ENCODE assay signal across 1 cellular context in genomic region chr13:44396295-44396962, GRCh38.
TF ChIP-seq lines count a peak whose summit lies in the region.

No MANE protein-coding gene starts in this region.

TF ChIP-seq in K562, 482 proteins besides CTCF, POLR2A, EP300 and RAD21 (continued from another document):
- 0 out of 2 replicates have a peak, but pooled peaks have one; percentile 9 for TF ChIP-seq VEZF1 (CRISPR knock-in tag; IDR thresholded peaks at IDR 0.05)
